ENCODE assay signal across 19 cellular contexts in genomic region chr7:259751-260405, GRCh38. TPM values are rescaled to one million over a fixed set of nuclear protein-coding genes. Genes with fewer than 3 reads are reported as not detected.
"Had no signal": no experiment of that assay in that cellular context is flagged by ENCODE, and none has a peak within 500 bp of the region (broad histone marks: within the 10 kb centered on the region; RNA-seq: fewer than 3 reads in every experiment).

No MANE protein-coding gene starts in this region.

- H3K9me3 ChIP-seq: right lobe of liver had no signal

- H3K27ac ChIP-seq: dorsolateral prefrontal cortex, right lobe of liver, suprapubic skin had no signal

- FAIRE-seq: islet of Langerhans, TTC549 had no signal

- DNase-seq: activated B cell treated with CpG ODN at 0.5 μM for 24 hours; activated CD4-positive, alpha-beta T cell treated with anti-CD3 and anti-CD28 coated beads, Interleukin-2, amount 10 ng/mL, durations not matched to agents 24 days and 14 days; activated T-cell treated with anti-CD3 and anti-CD28 coated beads for 4 hours; amniotic stem cell; naive B cell; stimulated activated CD4-positive, alpha-beta T cell treated with anti-CD3 and anti-CD28 coated beads, Interleukin-1b, Interleukin-23, amount 100 ng/mL, for 48 hours; stimulated activated naive CD4-positive, alpha-beta T cell; T-helper 2 cell had no signal

- ATAC-seq: esophagus mucosa had no signal

- H3K27me3 ChIP-seq: dorsolateral prefrontal cortex, right lobe of liver, suprapubic skin had no signal

- H3K4me3 ChIP-seq: dorsolateral prefrontal cortex, right lobe of liver, suprapubic skin had no signal

- H3K4me1 ChIP-seq: right lobe of liver had no signal

RNA-seq across cellular contexts. Expression of gene FOXL3, which starts 30.1 kb away (rescaled TPM):
- total RNA-seq: activated B cell treated with CpG ODN at 0.5 μM for 24 hours; activated CD4-positive, alpha-beta T cell treated with anti-CD3 and anti-CD28 coated beads, Interleukin-2, amount 10 ng/mL, durations not matched to agents 24 days and 14 days; activated CD8-positive, alpha-beta memory T cell treated with anti-CD3 and anti-CD28 coated beads for 36 hours; esophagus mucosa; fibroblast of villous mesenchyme; liver; mesothelial cell of epicardium; right lobe of liver; suprapubic skin; ureter had no signal
- polyA plus RNA-seq: liver had no signal
